ENCODE assay signal across 19 cellular contexts in the genomic region with DNA sequence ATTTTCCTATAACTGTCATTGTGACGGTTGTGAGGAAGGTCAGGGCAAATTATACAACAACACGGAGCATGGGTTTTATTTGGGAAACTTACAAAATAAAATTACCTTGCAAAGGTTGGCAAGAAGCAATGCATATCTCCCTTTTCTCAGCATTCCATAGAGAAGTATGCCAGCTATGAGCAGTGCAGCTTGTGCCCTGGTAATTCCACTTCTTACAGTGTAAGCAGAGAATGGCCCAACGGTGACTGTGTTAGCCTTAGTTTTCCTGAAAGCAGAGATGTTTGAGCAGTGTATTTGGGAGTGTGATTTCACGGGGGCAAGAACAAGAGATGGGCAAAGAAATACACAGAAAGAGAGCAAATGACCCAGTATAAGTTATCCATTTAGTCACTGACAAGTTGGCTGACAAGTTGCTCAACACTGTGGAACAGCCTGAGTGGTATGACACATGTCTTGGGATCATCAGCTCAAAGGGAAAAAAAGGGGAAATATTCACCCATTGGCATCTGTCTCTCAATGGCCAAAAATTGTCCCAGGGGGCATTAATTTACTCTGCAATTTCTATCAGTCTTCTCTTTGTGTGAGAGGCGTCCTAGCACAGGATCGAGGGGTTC.
"Had no signal": no experiment of that assay in that cellular context is flagged by ENCODE, and none has a peak within 500 bp of the region (broad histone marks: within the 10 kb centered on the region; RNA-seq: fewer than 3 reads in every experiment).

No MANE protein-coding gene starts in this region.

- H3K27ac ChIP-seq: gastroesophageal sphincter, heart right ventricle, prostate gland, right lobe of liver had no signal

- H3K4me1 ChIP-seq: gastroesophageal sphincter, heart right ventricle, prostate gland, right lobe of liver had no signal

- H3K27me3 Mint-ChIP-seq: activated CD4-positive, alpha-beta T cell treated with anti-CD3 and anti-CD28 coated beads, Interleukin-2, amount 10 ng/mL, durations not matched to agents 24 days and 14 days had no signal

- H3K4me3 ChIP-seq: gastroesophageal sphincter, heart right ventricle, mucosa of descending colon, prostate gland, right lobe of liver had no signal

- H3K9me3 Mint-ChIP-seq: activated CD4-positive, alpha-beta T cell treated with anti-CD3 and anti-CD28 coated beads, Interleukin-2, amount 10 ng/mL, durations not matched to agents 24 days and 14 days; activated naive CD4-positive, alpha-beta T cell treated with anti-CD3 and anti-CD28 coated beads, Interleukin-2, amount 50 U/mL, for 72 hours; central memory CD8-positive, alpha-beta T cell had no signal

- H3K27me3 ChIP-seq: gastroesophageal sphincter, heart right ventricle, right lobe of liver had no signal

- H3K36me3 Mint-ChIP-seq: activated naive CD4-positive, alpha-beta T cell treated with anti-CD3 and anti-CD28 coated beads, Interleukin-2, amount 50 U/mL, for 72 hours; natural killer cell had no signal

- ATAC-seq: activated CD8-positive, alpha-beta T cell treated with anti-CD3 and anti-CD28 coated beads, Interleukin-2, amount 10 ng/mL, durations not matched to agents 7 days and 5 days; activated naive CD4-positive, alpha-beta T cell treated with anti-CD3 and anti-CD28 coated beads, Interleukin-2, amount 50 U/mL, for 72 hours; gastroesophageal sphincter; heart right ventricle; left colon; mucosa of descending colon; natural killer cell had no signal

- H3K4me1 Mint-ChIP-seq: activated CD4-positive, alpha-beta T cell treated with anti-CD3 and anti-CD28 coated beads, Interleukin-2, amount 10 ng/mL, durations not matched to agents 24 days and 14 days; central memory CD8-positive, alpha-beta T cell; natural killer cell had no signal

- H3K36me3 ChIP-seq: gastroesophageal sphincter, heart right ventricle, prostate gland, right lobe of liver had no signal

- DNase-seq: activated CD4-positive, alpha-beta T cell treated with anti-CD3 and anti-CD28 coated beads, Interleukin-2, amount 10 ng/mL, durations not matched to agents 24 days and 14 days; activated CD4-positive, CD25-positive, alpha-beta regulatory T cell; activated CD8-positive, alpha-beta memory T cell treated with anti-CD3 and anti-CD28 coated beads, Interleukin-2, amount 50 U/mL, for 4 hours; activated CD8-positive, alpha-beta T cell treated with anti-CD3 and anti-CD28 coated beads, Interleukin-2, amount 10 ng/mL, durations not matched to agents 7 days and 5 days; activated gamma-delta T cell; activated T-cell treated with anti-CD3 and anti-CD28 coated beads, Interleukin-2, amount 50 U/mL, for 48 hours; effector memory CD4-positive, alpha-beta T cell; heart right ventricle; left colon; mucosa of descending colon; natural killer cell; nucleus accumbens; right lobe of liver; stimulated activated CD4-positive, alpha-beta T cell treated with anti-CD3 and anti-CD28 coated beads, Interleukin-2, amount 100 ng/mL, for 24 hours; T-helper 2 cell had no signal

- H3K9me3 ChIP-seq: gastroesophageal sphincter, heart right ventricle, mucosa of descending colon, prostate gland, right lobe of liver had no signal

- H3K27ac Mint-ChIP-seq: activated CD4-positive, alpha-beta T cell treated with anti-CD3 and anti-CD28 coated beads, Interleukin-2, amount 10 ng/mL, durations not matched to agents 24 days and 14 days; activated CD8-positive, alpha-beta T cell treated with anti-CD3 and anti-CD28 coated beads, Interleukin-2, amount 10 ng/mL, durations not matched to agents 7 days and 5 days; activated naive CD4-positive, alpha-beta T cell treated with anti-CD3 and anti-CD28 coated beads, Interleukin-2, amount 50 U/mL, for 72 hours; natural killer cell had no signal

- H3K4me3 Mint-ChIP-seq: activated CD4-positive, alpha-beta T cell treated with anti-CD3 and anti-CD28 coated beads, Interleukin-2, amount 10 ng/mL, durations not matched to agents 24 days and 14 days; activated CD8-positive, alpha-beta T cell treated with anti-CD3 and anti-CD28 coated beads, Interleukin-2, amount 10 ng/mL, durations not matched to agents 7 days and 5 days; central memory CD8-positive, alpha-beta T cell; natural killer cell had no signal
